Comparison of ENCODE assay signal across 8 cellular contexts in the genomic region with DNA sequence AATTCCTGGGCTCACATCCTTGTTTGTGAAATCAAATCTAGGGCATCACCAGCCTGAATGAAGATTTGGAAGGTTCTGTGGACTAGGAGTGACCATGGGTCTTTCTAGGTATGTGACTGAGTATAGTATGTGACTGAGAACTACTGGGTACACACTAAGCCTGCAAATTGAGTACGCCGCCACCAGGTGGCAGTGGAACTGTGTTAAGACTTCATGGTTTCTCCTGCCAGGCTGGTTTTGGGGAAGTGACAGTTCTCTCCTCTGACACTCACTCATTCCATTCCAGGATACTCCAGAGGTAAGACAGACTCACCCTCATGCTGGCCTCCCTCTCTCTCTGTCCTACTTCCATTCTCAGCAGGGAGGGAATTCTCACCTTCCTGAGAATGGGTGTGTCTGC.
DNase-seq lines count a peak whose midpoint lies in the region; FAIRE-seq and TF ChIP-seq lines count a peak whose summit lies in the region.
"Not testable (repeated sequence)": the region's sequence is repeated elsewhere in the genome, so short reads cannot be mapped to it uniquely, and the experiment has no call there.

No MANE protein-coding gene starts in this region.

- not testable (repeated sequence) for H2AFZ ChIP-seq in Loucy (ENCODE audit: low read length); hepatocyte

- BruUV-seq in MCF 10A (replicated peaks; lab: Mats Ljungman, UMichigan): not testable (repeated sequence)

- DNase-seq in OCI-M2 (lab: John Stamatoyannopoulos, UW; ENCODE audit: unreplicated experiment) (peak; percentile 29), MCF 10A (ENCODE audit: unreplicated experiment) (peak; percentile 44), hepatocyte (ENCODE audit: low spot score) (peak; percentile 31)
- peak; percentile 70 for DNase-seq in activated CD4-positive, alpha-beta T cell treated with anti-CD3 and anti-CD28 coated beads, Interleukin-2, amount 10 ng/mL, durations not matched to agents 24 days and 14 days
- DNase-seq in retinal pigment epithelial cell (ENCODE audit: low read depth); urothelium cell line (ENCODE audit: low spot score): not testable (repeated sequence)

- H3K27ac ChIP-seq in hepatocyte: not testable (repeated sequence)

- not testable (repeated sequence) for H3K4me3 Mint-ChIP-seq in activated CD4-positive, alpha-beta T cell treated with anti-CD3 and anti-CD28 coated beads, Interleukin-2, amount 10 ng/mL, durations not matched to agents 24 days and 14 days; MCF 10A (ENCODE audit: unreplicated experiment)

- FAIRE-seq in urothelium cell line (lab: Jason Lieb, UNC): peak; percentile 81

- H3K9me3 ChIP-seq in Loucy (ENCODE audit: insufficient read depth, low read depth, low read length); hepatocyte (ENCODE audit: low read depth): not testable (repeated sequence)

- POLR2A ChIA-PET in MCF 10A (lab: Yijun Ruan, JAX): interaction anchor here (0.9 to 1.2 kb wide), 2 partner anchors 20 to 94 kb away, joined by 3 to 4 read pairs; no protein-coding TSS in a partner anchor

- H3K36me3 Mint-ChIP-seq in activated CD4-positive, alpha-beta T cell treated with anti-CD3 and anti-CD28 coated beads, Interleukin-2, amount 10 ng/mL, durations not matched to agents 24 days and 14 days (ENCODE audit: low read depth); MCF 10A (ENCODE audit: insufficient read depth, unreplicated experiment): not testable (repeated sequence)

- not testable (repeated sequence) for H3K27me3 Mint-ChIP-seq in activated CD4-positive, alpha-beta T cell treated with anti-CD3 and anti-CD28 coated beads, Interleukin-2, amount 10 ng/mL, durations not matched to agents 24 days and 14 days; MCF 10A (ENCODE audit: insufficient read depth, unreplicated experiment)

- not testable (repeated sequence) for H3K79me2 ChIP-seq in Loucy (ENCODE audit: insufficient read depth, low read length); hepatocyte

- WGBS in hepatocyte (ENCODE audit: low lambda C conversion rate, missing lambda C conversion rate): 38% methylated on average over 2 of the region's 2 CpGs

- H3K9me2 ChIP-seq in Loucy (replicated peaks; ENCODE audit: low read depth, low read length); hepatocyte (replicated peaks; ENCODE audit: insufficient read depth): not testable (repeated sequence)

- not testable (repeated sequence) for H3K27ac Mint-ChIP-seq in activated CD4-positive, alpha-beta T cell treated with anti-CD3 and anti-CD28 coated beads, Interleukin-2, amount 10 ng/mL, durations not matched to agents 24 days and 14 days; MCF 10A (ENCODE audit: low read depth, unreplicated experiment)

- not testable (repeated sequence) for H3F3A ChIP-seq in Loucy (ENCODE audit: low read depth)

- H4K20me1 ChIP-seq in Loucy (ENCODE audit: insufficient read depth, low read length, poor library complexity, severe bottlenecking); hepatocyte (ENCODE audit: insufficient read depth, poor library complexity, severe bottlenecking): not testable (repeated sequence)

- H3K9ac ChIP-seq in Loucy (ENCODE audit: low read depth, low read length, poor library complexity, severe bottlenecking): not testable (repeated sequence)

- not testable (repeated sequence) for H3K4me2 ChIP-seq in Loucy (ENCODE audit: low read depth, low read length, poor library complexity, severe bottlenecking); hepatocyte

- CTCF ChIA-PET in MCF 10A (lab: Yijun Ruan, JAX): interaction anchor here (0.6 to 1.0 kb wide), 3 partner anchors 13 to 69 kb away, joined by 3 to 4 read pairs (median 3); no protein-coding TSS in a partner anchor

- TF ChIP-seq CTCF in GM12873 (IDR thresholded peaks at IDR 0.05; ENCODE audit: insufficient read depth, low read depth, low read length, missing control alignments) (peak; percentile 66), Loucy (conservative IDR thresholded peaks at IDR 0.05; ENCODE audit: low read length) (peak; percentile 32; the same call in 1 of the 2 replicates), MCF 10A (IDR thresholded peaks at IDR 0.05; ENCODE audit: unreplicated experiment) (peak; percentile 47), hepatocyte (IDR thresholded peaks at IDR 0.05; ENCODE audit: poor library complexity) (peak; percentile 20), retinal pigment epithelial cell (conservative IDR thresholded peaks at IDR 0.05; ENCODE audit: low read depth, low read length) (peak; percentile 35)

- not testable (repeated sequence) for H3K9me3 Mint-ChIP-seq in activated CD4-positive, alpha-beta T cell treated with anti-CD3 and anti-CD28 coated beads, Interleukin-2, amount 10 ng/mL, durations not matched to agents 24 days and 14 days; MCF 10A (ENCODE audit: unreplicated experiment)

- not testable (repeated sequence) for H3K4me3 ChIP-seq in Loucy (ENCODE audit: low read length, poor library complexity, severe bottlenecking); hepatocyte; retinal pigment epithelial cell (ENCODE audit: low read length)

- H3K4me1 ChIP-seq in Loucy (ENCODE audit: insufficient read depth, low read length, poor library complexity, severe bottlenecking); hepatocyte (ENCODE audit: insufficient read depth): not testable (repeated sequence)

- H3K27me3 ChIP-seq in Loucy (ENCODE audit: insufficient read depth, low read length, poor library complexity, severe bottlenecking); hepatocyte: not testable (repeated sequence)

- H3K4me1 Mint-ChIP-seq in activated CD4-positive, alpha-beta T cell treated with anti-CD3 and anti-CD28 coated beads, Interleukin-2, amount 10 ng/mL, durations not matched to agents 24 days and 14 days; MCF 10A (ENCODE audit: insufficient read depth, unreplicated experiment): not testable (repeated sequence)

- not testable (repeated sequence) for H3K36me3 ChIP-seq in Loucy (ENCODE audit: insufficient read depth, low read length); hepatocyte (replicated peaks; ENCODE audit: insufficient read depth, low read depth)

- intact Hi-C loops in activated CD4-positive, alpha-beta T cell treated with anti-CD3 and anti-CD28 coated beads, Interleukin-2, amount 10 ng/mL, durations not matched to agents 24 days and 14 days (cut with micrococcal nuclease); MCF 10A (cut with micrococcal nuclease): not testable (repeated sequence)
